ENCODE assay signal across 1 cellular context in genomic region chr16:11407047-11407982, GRCh38.
TF ChIP-seq lines count a peak whose summit lies in the region.

No MANE protein-coding gene starts in this region.

TF ChIP-seq in HepG2, 621 proteins besides CTCF, POLR2A, EP300 and RAD21 (continued from another document and continues in another):
- TF ChIP-seq ZBED4 (CRISPR knock-in tag; IDR thresholded peaks at IDR 0.05; ENCODE audit: borderline replicate concordance): no peak
- TF ChIP-seq ZBTB43 (CRISPR knock-in tag; conservative IDR thresholded peaks at IDR 0.05): no peak
- peak; percentile 35 for TF ChIP-seq SALL1 (CRISPR knock-in tag; IDR thresholded peaks at IDR 0.05)
- TF ChIP-seq HNRNPH1 (optimal IDR thresholded peaks at IDR 0.05; ENCODE audit: low read depth, low read length): no peak
- TF ChIP-seq STAT6 (CRISPR knock-in tag; IDR thresholded peaks at IDR 0.05; ENCODE audit: borderline replicate concordance): no peak
- TF ChIP-seq MTF1 (CRISPR knock-in tag; IDR thresholded peaks at IDR 0.05): no peak
- TF ChIP-seq ZNF225 (CRISPR knock-in tag; IDR thresholded peaks at IDR 0.05): no peak
- no peak for TF ChIP-seq ZSCAN22 (CRISPR knock-in tag; IDR thresholded peaks at IDR 0.05)
- TF ChIP-seq PATZ1 (CRISPR knock-in tag; IDR thresholded peaks at IDR 0.05): 0 out of 2 replicates have a peak, but pooled peaks have one; percentile 9
- TF ChIP-seq GFI1 (CRISPR knock-in tag; IDR thresholded peaks at IDR 0.05; ENCODE audit: borderline replicate concordance): no peak
- no peak for TF ChIP-seq NAIF1 (CRISPR knock-in tag; IDR thresholded peaks at IDR 0.05; ENCODE audit: borderline replicate concordance)
- TF ChIP-seq HNF1B (CRISPR knock-in tag; IDR thresholded peaks at IDR 0.05): 0 out of 2 replicates have a peak, but pooled peaks have one; percentile 41
- TF ChIP-seq ZNF263 (CRISPR knock-in tag; IDR thresholded peaks at IDR 0.05): peak; percentile 31; the same call in 1 of the 2 replicates
- no peak for TF ChIP-seq TFAP4 (IDR thresholded peaks at IDR 0.05; ENCODE audit: borderline replicate concordance, low read depth)
- TF ChIP-seq SP4 (CRISPR knock-in tag; IDR thresholded peaks at IDR 0.05): no peak
- TF ChIP-seq SNRNP70 (IDR thresholded peaks at IDR 0.05; ENCODE audit: low read depth, low read length): no peak
- no peak for TF ChIP-seq ISL2 (CRISPR knock-in tag; IDR thresholded peaks at IDR 0.05)
- no peak for TF ChIP-seq ZBTB25 (CRISPR knock-in tag; IDR thresholded peaks at IDR 0.05)
- no peak for TF ChIP-seq ZBTB3 (CRISPR knock-in tag; IDR thresholded peaks at IDR 0.05; ENCODE audit: borderline replicate concordance, low read depth)
- TF ChIP-seq HIVEP1 (CRISPR knock-in tag; IDR thresholded peaks at IDR 0.05): no peak
- no peak for TF ChIP-seq ZNF142 (CRISPR knock-in tag; IDR thresholded peaks at IDR 0.05)
- TF ChIP-seq ZMAT3 (CRISPR knock-in tag; conservative IDR thresholded peaks at IDR 0.05): no peak
- no peak for TF ChIP-seq HNRNPLL (IDR thresholded peaks at IDR 0.05; ENCODE audit: low read depth, low read length, poor library complexity, severe bottlenecking)
- peak; percentile 12; the same call in 1 of the 2 replicates for TF ChIP-seq BHLHE40 (IDR thresholded peaks at IDR 0.05; ENCODE audit: low read length)
- TF ChIP-seq KDM5A (IDR thresholded peaks at IDR 0.05; ENCODE audit: borderline replicate concordance, low read length): no peak
- TF ChIP-seq NR2F1 (CRISPR knock-in tag; IDR thresholded peaks at IDR 0.05): no peak
- TF ChIP-seq TARDBP (CRISPR knock-in tag; IDR thresholded peaks at IDR 0.05): no peak
- no peak for TF ChIP-seq ATF5 (CRISPR knock-in tag; IDR thresholded peaks at IDR 0.05; ENCODE audit: low read depth)
- no peak for TF ChIP-seq HMG20B (CRISPR knock-in tag; conservative IDR thresholded peaks at IDR 0.05)
- no peak for TF ChIP-seq MED13 (CRISPR knock-in tag; IDR thresholded peaks at IDR 0.05)
- no peak for TF ChIP-seq ZNF639 (CRISPR knock-in tag; conservative IDR thresholded peaks at IDR 0.05)
- TF ChIP-seq ZNF33B (CRISPR knock-in tag; IDR thresholded peaks at IDR 0.05): no peak
- TF ChIP-seq ATF7-NPFF (CRISPR knock-in tag; IDR thresholded peaks at IDR 0.05; ENCODE audit: low read depth): no peak
- TF ChIP-seq ZNF333 (CRISPR knock-in tag; IDR thresholded peaks at IDR 0.05; ENCODE audit: borderline replicate concordance): no peak
- TF ChIP-seq TOE1 (CRISPR knock-in tag; IDR thresholded peaks at IDR 0.05): no peak
- TF ChIP-seq KLF9 (CRISPR knock-in tag; IDR thresholded peaks at IDR 0.05; ENCODE audit: low read depth): no peak
- TF ChIP-seq ZNF317 (CRISPR knock-in tag; IDR thresholded peaks at IDR 0.05): no peak
- TF ChIP-seq NR2F2 (IDR thresholded peaks at IDR 0.05; ENCODE audit: borderline replicate concordance, low read depth): no peak
- TF ChIP-seq ZNF12 (CRISPR knock-in tag; IDR thresholded peaks at IDR 0.05): no peak
- TF ChIP-seq MBD4 (IDR thresholded peaks at IDR 0.05; ENCODE audit: borderline replicate concordance, low read length): no peak
- TF ChIP-seq ZNF644 (CRISPR knock-in tag; IDR thresholded peaks at IDR 0.05; ENCODE audit: low read depth): no peak
